Comparison of ENCODE assay signal across 16 cellular contexts in the genomic region with DNA sequence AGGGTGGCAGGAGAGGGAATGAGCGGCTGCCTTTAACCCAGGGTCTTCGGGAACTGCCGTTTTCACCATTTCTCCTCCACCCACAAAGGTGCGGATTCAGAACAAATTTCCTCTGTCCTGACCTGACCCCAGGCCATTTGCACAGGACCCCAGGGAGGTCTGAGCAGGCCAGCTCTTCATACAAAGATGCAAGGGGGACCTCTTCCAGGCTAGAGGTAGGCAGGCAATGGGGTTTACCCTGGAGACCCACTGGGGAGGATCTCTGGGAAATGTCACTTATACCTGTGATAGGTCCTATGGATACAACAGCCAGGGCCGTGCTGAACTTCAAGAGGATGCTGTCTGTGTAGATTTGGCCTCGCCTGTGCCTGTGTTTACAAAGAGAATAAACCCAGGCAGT.
A peak's percentile ranks its signal among the peaks of the same experiment; 100 is the strongest.
DNase-seq lines count a peak whose midpoint lies in the region; ATAC-seq, FAIRE-seq and TF ChIP-seq lines count a peak whose summit lies in the region.
"Had no signal": no experiment of that assay in that cellular context is flagged by ENCODE, and none has a peak within 500 bp of the region (broad histone marks: within the 10 kb centered on the region; RNA-seq: fewer than 3 reads in every experiment).

No MANE protein-coding gene starts in this region.

- H3K27me3 ChIP-seq in HepG2 (ENCODE audit: control insufficient read depth in 1 of 2, insufficient read depth in 2 of 2, low read length in 2 of 2): peaks cover 0 to 16% of the 10 kb centered on the region in 2 experiments; a peak in 3 of 5 replicates
- H3K27me3 ChIP-seq in right lobe of liver: no peaks in the 10 kb centered on the region
- H3K27me3 ChIP-seq: transverse colon had no signal

- intact Hi-C loops in HepG2 (cut with micrococcal nuclease; ENCODE audit: unreplicated experiment) (no loop called here), right lobe of liver (cut with DNase I) (no loop called here), lower leg skin (cut with DNase I; ENCODE audit: low total_unique reads) (no loop called here)

- BruUV-seq in HepG2 (replicated peaks; lab: Mats Ljungman, UMichigan): no TSS peak

- CTCF ChIA-PET in HepG2 (lab: Yijun Ruan, JAX; ENCODE audit: low intra/inter-chr PET ratio, low total read pairs): no interaction called here
- CTCF ChIA-PET in T-cell (lab: Charles Lee): interaction anchor here in 1 of 2 donors (0.6 kb wide), 1 partner anchor 306 kb away, joined by 5 read pairs; no protein-coding TSS in a partner anchor

- no peaks in the 10 kb centered on the region for H3K9me3 Mint-ChIP-seq in T-cell
- no peaks in the 10 kb centered on the region for H3K9me3 Mint-ChIP-seq in naive B cell
- H3K9me3 Mint-ChIP-seq: activated naive CD8-positive, alpha-beta T cell treated with anti-CD3 and anti-CD28 coated beads for 36 hours had no signal

- TF ChIP-seq EP300 in HepG2 (IDR thresholded peaks at IDR 0.05; ENCODE audit: low read depth in 2 of 2, low read length in 2 of 2) (no peak), HepG2 (CRISPR knock-in tag; IDR thresholded peaks at IDR 0.05; ENCODE audit: borderline replicate concordance) (no peak)

- H3K27me3 Mint-ChIP-seq in T-cell: peaks cover 5 to 6% of the 10 kb centered on the region in 2 donors
- peaks cover 16 to 46% (median 30%) of the 10 kb centered on the region in 3 donors for H3K27me3 Mint-ChIP-seq in naive B cell
- H3K27me3 Mint-ChIP-seq: activated naive CD8-positive, alpha-beta T cell treated with anti-CD3 and anti-CD28 coated beads for 36 hours had no signal

- H3K4me1 ChIP-seq in HepG2 (ENCODE audit: insufficient read depth, low read length): peaks cover 72% of the 10 kb centered on the region
- peaks cover 0 to 5% (median 0%) of the 10 kb centered on the region in 4 donors for H3K4me1 ChIP-seq in right lobe of liver
- H3K4me1 ChIP-seq: foreskin keratinocyte had no signal

- peak; percentile 14; the same call in 2 of the 3 replicates for ATAC-seq in HepG2
- ATAC-seq in right lobe of liver: no peak
- no peak for ATAC-seq in T-cell (replicated peaks in 1 of 4)
- ATAC-seq in naive B cell (ENCODE audit: low read depth in 2 of 2): no peak
- ATAC-seq in HG02642 (IDR thresholded peaks at IDR 0.05; ENCODE audit: poor library complexity, unreplicated experiment): no peak
- ATAC-seq: foreskin keratinocyte had no signal

- 0% methylated on average over 1 of the region's 6 CpGs for WGBS in HepG2 (ENCODE audit: low lambda C conversion rate)
- WGBS in right lobe of liver (ENCODE audit: insufficient coverage, low coverage, low lambda C conversion rate, missing lambda C conversion rate): 81% methylated on average over 6 of the region's 6 CpGs
- WGBS in lower leg skin, 2 donors: 84 to 86% methylated on average over 6 of the region's 6 CpGs

- H3K36me3 ChIP-seq in HepG2 (replicated peaks in 1 of 2; ENCODE audit: control insufficient read depth in 1 of 2, insufficient read depth in 2 of 2, low read length in 2 of 2) (no peaks in the 10 kb centered on the region), right lobe of liver (no peaks in the 10 kb centered on the region)
- H3K36me3 ChIP-seq: transverse colon had no signal

- in situ Hi-C loops in HepG2 (cut with HindIII; ENCODE audit: extremely low pct_ligation_motif_present, low pct_unique_long_range_greater_than_20kb): no loop called here

- H3K4me1 Mint-ChIP-seq in T-cell (no peaks in the 10 kb centered on the region), naive B cell (peaks cover 0 to 2% (median 0%) of the 10 kb centered on the region in 3 donors)
- H3K4me1 Mint-ChIP-seq: activated naive CD8-positive, alpha-beta T cell treated with anti-CD3 and anti-CD28 coated beads for 36 hours had no signal

- H3K4me3 Mint-ChIP-seq in T-cell (peak overlapping the region; percentile 31 to 77 (median 66)), naive B cell (peak overlapping the region in 7 of 8 donors; percentile 29 to 81 (median 67))

- no peak overlapping the region for H2AFZ ChIP-seq in HepG2 (ENCODE audit: low read length)

- H3K27ac ChIP-seq in HepG2 (ENCODE audit: extremely low read length, insufficient read depth, low read length): peak overlapping the region; percentile 81
- H3K27ac ChIP-seq in right lobe of liver: no peak overlapping the region
- H3K27ac ChIP-seq: foreskin keratinocyte had no signal

- no peak for FAIRE-seq in HepG2 (lab: Jason Lieb, UNC)
- FAIRE-seq: endometrium had no signal

- H4K20me1 ChIP-seq in HepG2 (ENCODE audit: insufficient read depth, low read length): no peaks in the 10 kb centered on the region

- no peaks in the 10 kb centered on the region for H3K36me3 Mint-ChIP-seq in T-cell
- H3K36me3 Mint-ChIP-seq in naive B cell: no peaks in the 10 kb centered on the region
- H3K36me3 Mint-ChIP-seq: activated naive CD8-positive, alpha-beta T cell treated with anti-CD3 and anti-CD28 coated beads for 36 hours had no signal

- POLR2A ChIA-PET in HepG2 (lab: Yijun Ruan, JAX): interaction anchor here (0.8 to 7.2 kb wide), 8 partner anchors 8 to 71 kb away, joined by 3 to 94 read pairs (median 5); no protein-coding TSS in a partner anchor
- POLR2A ChIA-PET in T-cell (lab: Charles Lee): no interaction called here

- H3K27ac Mint-ChIP-seq in T-cell: no peak overlapping the region
- no peak overlapping the region for H3K27ac Mint-ChIP-seq in naive B cell
- H3K27ac Mint-ChIP-seq: activated naive CD8-positive, alpha-beta T cell treated with anti-CD3 and anti-CD28 coated beads for 36 hours had no signal

- H3K4me2 ChIP-seq in HepG2 (ENCODE audit: low read depth, low read length): peak overlapping the region; percentile 87

- H3K9ac ChIP-seq in HepG2 (ENCODE audit: insufficient read depth, low read depth, low read length): no peak overlapping the region

- H3K4me3 ChIP-seq in HepG2 (replicated peaks in 1 of 3; ENCODE audit: insufficient read depth in 1 of 3, low read depth in 2 of 3, low read length in 3 of 3) (peak overlapping the region in 1 of 3 experiments; percentile 69; a peak in 1 of 6 replicates), right lobe of liver (no peak overlapping the region), lower leg skin (ENCODE audit: low read depth, poor library complexity, severe bottlenecking) (no peak overlapping the region)

- no peaks in the 10 kb centered on the region for H3K79me2 ChIP-seq in HepG2 (ENCODE audit: insufficient read depth, low read length)

- TF ChIP-seq RAD21 in HepG2 (CRISPR knock-in tag; IDR thresholded peaks at IDR 0.05): no peak

- no peak for TF ChIP-seq POLR2A in HepG2 (IDR thresholded peaks at IDR 0.05; ENCODE audit: insufficient read depth in 1 of 2, low read depth in 2 of 2, low read length in 2 of 2)
- no peak for TF ChIP-seq POLR2A in right lobe of liver (IDR thresholded peaks at IDR 0.05)
- TF ChIP-seq POLR2A in lower leg skin (IDR thresholded peaks at IDR 0.05): no peak

- TF ChIP-seq CTCF in HepG2 (CRISPR knock-in tag; IDR thresholded peaks at IDR 0.05) (0 out of 2 replicates have a peak, but pooled peaks have one; percentile 4), right lobe of liver (IDR thresholded peaks at IDR 0.05) (no peak), lower leg skin (IDR thresholded peaks at IDR 0.05) (no peak)

- no peaks in the 10 kb centered on the region for H3K9me3 ChIP-seq in HepG2 (ENCODE audit: low read length)
- no peaks in the 10 kb centered on the region for H3K9me3 ChIP-seq in right lobe of liver
- H3K9me3 ChIP-seq: transverse colon had no signal

- DNase-seq in HepG2 (ENCODE audit: low spot score): no peak
- no peak for DNase-seq in right lobe of liver
- no peak for DNase-seq in T-cell
- DNase-seq in naive B cell: no peak
- DNase-seq in lower leg skin (ENCODE audit: low spot score in 2 of 2): no peak
- DNase-seq in NCI-H2029 (lab: John Stamatoyannopoulos, UW): no peak
- DNase-seq in NCI-H2196 (lab: John Stamatoyannopoulos, UW; ENCODE audit: unreplicated experiment): no peak
- DNase-seq: activated CD4-positive, CD25-positive, alpha-beta regulatory T cell; activated naive CD8-positive, alpha-beta T cell treated with anti-CD3 and anti-CD28 coated beads for 36 hours; foreskin keratinocyte; NCI-H1436 treated with DMSO at 0.1 percent for 48 hours; NCI-H526 treated with DMSO at 0.1 percent for 48 hours; stimulated activated CD4-positive, alpha-beta T cell treated with anti-CD3 and anti-CD28 coated beads, Interleukin-4, amount 100 ng/mL, for 24 hours; transverse colon had no signal

TF ChIP-seq in HepG2, 621 proteins besides CTCF, POLR2A, EP300 and RAD21 (continues in another document):
- TF ChIP-seq SNAI1 (CRISPR knock-in tag; IDR thresholded peaks at IDR 0.05; ENCODE audit: borderline replicate concordance) (no peak), FOXA1 (IDR thresholded peaks at IDR 0.05) (no peak), FOXA1 (CRISPR knock-in tag; IDR thresholded peaks at IDR 0.05) (0 out of 2 replicates have a peak, but pooled peaks have one; percentile 43), FOXA3 (CRISPR knock-in tag; IDR thresholded peaks at IDR 0.05) (peak; percentile 51; the same call in 1 of the 2 replicates), SP5 (CRISPR knock-in tag; IDR thresholded peaks at IDR 0.05; ENCODE audit: borderline replicate concordance, low read depth) (no peak), ZSCAN30 (CRISPR knock-in tag; IDR thresholded peaks at IDR 0.05) (no peak), ZMYM3 (CRISPR knock-in tag; IDR thresholded peaks at IDR 0.05) (peak; percentile 95), LBX2 (CRISPR knock-in tag; IDR thresholded peaks at IDR 0.05; ENCODE audit: borderline replicate concordance) (no peak), SOX13 (IDR thresholded peaks at IDR 0.05) (no peak), SOX13 (CRISPR knock-in tag; conservative IDR thresholded peaks at IDR 0.05 in 1 of 2, IDR thresholded peaks at IDR 0.05 in 1 of 2) (0 out of 4 replicates have a peak, but pooled peaks of 1 of the 2 experiments have one; percentile 19), ZNF430 (CRISPR knock-in tag; IDR thresholded peaks at IDR 0.05) (peak; percentile 53; the same call in 1 of the 2 replicates), ADNP (CRISPR knock-in tag; IDR thresholded peaks at IDR 0.05) (peak; percentile 68; the same call in 1 of the 2 replicates), ESRRA (CRISPR knock-in tag; IDR thresholded peaks at IDR 0.05; ENCODE audit: low read depth) (peak; percentile 51; the same call in 1 of the 2 replicates), ZNF605 (CRISPR knock-in tag; IDR thresholded peaks at IDR 0.05) (peak; percentile 52; the same call in 1 of the 2 replicates)
